ENCODE assay signal across 5 cellular contexts in genomic region chr16:18385285-18385684, GRCh38. TPM values are rescaled to one million over a fixed set of nuclear protein-coding genes. Genes with fewer than 3 reads are reported as not detected.
"Had no signal": no experiment of that assay in that cellular context is flagged by ENCODE, and none has a peak within 500 bp of the region (broad histone marks: within the 10 kb centered on the region; RNA-seq: fewer than 3 reads in every experiment).

No MANE protein-coding gene starts in this region.

RNA-seq across cellular contexts. Expression of gene NPIPA8, which starts 48.7 kb away (rescaled TPM):
- total RNA-seq: osteoblast, pulmonary artery endothelial cell, smooth muscle cell, thoracic aorta, vagina had no signal
- polyA plus RNA-seq: smooth muscle cell had no signal
